Comparison of ENCODE assay signal across 9 cellular contexts in genomic region chr15:67109141-67110034, GRCh38. TPM values are rescaled to one million over a fixed set of nuclear protein-coding genes. Genes with fewer than 3 reads are reported as not detected.
DNase-seq lines count a peak whose midpoint lies in the region; ATAC-seq and TF ChIP-seq lines count a peak whose summit lies in the region.
"Had no signal": no experiment of that assay in that cellular context is flagged by ENCODE, and none has a peak within 500 bp of the region (broad histone marks: within the 10 kb centered on the region; RNA-seq: fewer than 3 reads in every experiment).

No MANE protein-coding gene starts in this region.

- no peaks in the 10 kb centered on the region for H3K9me3 ChIP-seq in ascending aorta
- no peaks in the 10 kb centered on the region for H3K9me3 ChIP-seq in lung (ENCODE audit: control insufficient read depth in 2 of 2, insufficient read depth in 1 of 2, low read length in 1 of 2)
- no peaks in the 10 kb centered on the region for H3K9me3 ChIP-seq in aorta (ENCODE audit: control insufficient read depth, low read length)

- no peak for TF ChIP-seq CTCF in ascending aorta (IDR thresholded peaks at IDR 0.05)
- TF ChIP-seq CTCF in lung (IDR thresholded peaks at IDR 0.05; ENCODE audit: control extremely low read depth, extremely low read depth), result no peak

- H3K4me1 ChIP-seq in ascending aorta (peaks cover 19 to 54% of the 10 kb centered on the region in 2 donors), lung (ENCODE audit: control insufficient read depth in 2 of 2, insufficient read depth in 2 of 2, low read length in 2 of 2) (peaks cover 32 to 38% of the 10 kb centered on the region in 2 donors), aorta (ENCODE audit: control insufficient read depth in 1 of 2, insufficient read depth in 2 of 2, low read length in 2 of 2) (peaks cover 8 to 9% of the 10 kb centered on the region in 2 donors)

- H3K27me3 Mint-ChIP-seq in stimulated activated naive CD8-positive, alpha-beta T cell treated with anti-CD3 and anti-CD28 coated beads, Interleukin-15, amount 100 ng/mL, for 72 hours, result no peaks in the 10 kb centered on the region
- H3K27me3 Mint-ChIP-seq: brain had no signal

- H3K36me3 ChIP-seq in ascending aorta (no peaks in the 10 kb centered on the region), lung (ENCODE audit: control insufficient read depth in 2 of 2, insufficient read depth in 2 of 2, low read length in 2 of 2) (no peaks in the 10 kb centered on the region), aorta (ENCODE audit: control insufficient read depth in 1 of 2, insufficient read depth in 2 of 2, low read length in 1 of 2) (no peaks in the 10 kb centered on the region)

- peaks cover 0 to 10% of the 10 kb centered on the region in 2 donors for H3K9me3 Mint-ChIP-seq in stimulated activated naive CD8-positive, alpha-beta T cell treated with anti-CD3 and anti-CD28 coated beads, Interleukin-15, amount 100 ng/mL, for 72 hours

- H3K27ac ChIP-seq in ascending aorta (peak overlapping the region; percentile 4 to 37), lung (ENCODE audit: low read depth in 1 of 2, low read length in 1 of 2) (peak overlapping the region; percentile 42 to 73), aorta (ENCODE audit: low read depth in 1 of 2, low read length in 2 of 2) (no peak overlapping the region)

- peaks cover 47% of the 10 kb centered on the region for H3K4me1 Mint-ChIP-seq in stimulated activated naive CD8-positive, alpha-beta T cell treated with anti-CD3 and anti-CD28 coated beads, Interleukin-15, amount 100 ng/mL, for 72 hours

- H3K4me3 ChIP-seq in ascending aorta (no peak overlapping the region), lung (no peak overlapping the region), aorta (ENCODE audit: low read length in 2 of 2) (no peak overlapping the region)

- intact Hi-C loops in ascending aorta (cut with DNase I) (loop anchor here (5.0 kb wide), 3 partner anchors 42 to 227 kb away; partner anchors contain the start of gene SMAD3), aorta (cut with DNase I) (loop anchor here (5.0 kb wide), 2 partner anchors 38 to 42 kb away; partner anchors contain the start of gene SMAD3 (in 2 of the 2))

- 49 to 53% methylated on average over 18 of the region's 18 CpGs for WGBS in lung, 2 donors
- WGBS in aorta, 2 donors, result 32 to 44% methylated on average over 18 of the region's 18 CpGs

- DNase-seq in stimulated activated naive CD8-positive, alpha-beta T cell treated with anti-CD3 and anti-CD28 coated beads, Interleukin-15, Interleukin-2, amounts not matched to agents 100 U/mL and 50 U/mL, for 24 hours, result peak; percentile 52
- DNase-seq in stimulated activated naive CD8-positive, alpha-beta T cell treated with anti-CD3 and anti-CD28 coated beads, Interleukin-15, amount 100 ng/mL, for 72 hours, result no peak
- peak; percentile 89 for DNase-seq in HK-2 (ENCODE audit: unreplicated experiment)
- peak; percentile 47 to 85 for DNase-seq in ascending aorta (ENCODE audit: low spot score in 2 of 2)
- DNase-seq in lung (ENCODE audit: low spot score), result no peak
- peak; percentile 88 to 91 for DNase-seq in aorta
- no peak for DNase-seq in NCI-H2227 (lab: John Stamatoyannopoulos, UW; ENCODE audit: unreplicated experiment)
- DNase-seq in COLO668 (lab: John Stamatoyannopoulos, UW; ENCODE audit: unreplicated experiment), result no peak

- H3K27me3 ChIP-seq in ascending aorta, result no peaks in the 10 kb centered on the region
- no peaks in the 10 kb centered on the region for H3K27me3 ChIP-seq in lung (ENCODE audit: control insufficient read depth, insufficient read depth)
- no peaks in the 10 kb centered on the region for H3K27me3 ChIP-seq in aorta (ENCODE audit: control insufficient read depth in 1 of 2, insufficient read depth in 2 of 2, low read length in 1 of 2)

- H3K27ac Mint-ChIP-seq in stimulated activated naive CD8-positive, alpha-beta T cell treated with anti-CD3 and anti-CD28 coated beads, Interleukin-15, amount 100 ng/mL, for 72 hours, result peak overlapping the region in 1 of 2 donors; percentile 24

- peak; percentile 66 for ATAC-seq in stimulated activated naive CD8-positive, alpha-beta T cell treated with anti-CD3 and anti-CD28 coated beads, Interleukin-15, Interleukin-2, amounts not matched to agents 100 U/mL and 50 U/mL, for 24 hours
- ATAC-seq in stimulated activated naive CD8-positive, alpha-beta T cell treated with anti-CD3 and anti-CD28 coated beads, Interleukin-15, amount 100 ng/mL, for 72 hours, result no peak
- ATAC-seq in lung (ENCODE audit: insufficient read depth, low FRiP score) (no peak), aorta (ENCODE audit: low FRiP score) (peak; percentile 75)

- H3K4me3 Mint-ChIP-seq in stimulated activated naive CD8-positive, alpha-beta T cell treated with anti-CD3 and anti-CD28 coated beads, Interleukin-15, amount 100 ng/mL, for 72 hours, result no peak overlapping the region
- H3K4me3 Mint-ChIP-seq: brain had no signal

RNA-seq across cellular contexts. Expression of gene SMAD3, which starts 44.0 kb away (rescaled TPM):
- total RNA-seq in ascending aorta, result 89.3 TPM
- total RNA-seq in lung, result 10 to 100 TPM; 32.8 to 41.6 TPM
- 10 to 100 TPM; 10.9 to 14.1 TPM for polyA plus RNA-seq in lung
- total RNA-seq in aorta, result 10 to 100 TPM; 65.9 to 90.8 TPM
- polyA plus RNA-seq in aorta, result 10 to 100 TPM in 1 of 2 donors, 1 to 10 TPM in 1; 7.1 to 44.1 TPM

Comparison
In these comparisons a context has a peak if more than half of its experiments do, and no peak if none do; other contexts are left out.
1. ATAC-seq: peak in stimulated activated naive CD8-positive, alpha-beta T cell treated with anti-CD3 and anti-CD28 coated beads, Interleukin-15, Interleukin-2, amounts not matched to agents 100 U/mL and 50 U/mL, for 24 hours (single experiment) and aorta (single experiment); none in stimulated activated naive CD8-positive, alpha-beta T cell treated with anti-CD3 and anti-CD28 coated beads, Interleukin-15, amount 100 ng/mL, for 72 hours (single experiment) and lung (single experiment).
2. DNase-seq: peak in stimulated activated naive CD8-positive, alpha-beta T cell treated with anti-CD3 and anti-CD28 coated beads, Interleukin-15, Interleukin-2, amounts not matched to agents 100 U/mL and 50 U/mL, for 24 hours (single experiment), HK-2 (single experiment), ascending aorta (2 of 2) and aorta (2 of 2); none in stimulated activated naive CD8-positive, alpha-beta T cell treated with anti-CD3 and anti-CD28 coated beads, Interleukin-15, amount 100 ng/mL, for 72 hours (0 of 2), lung (single experiment), NCI-H2227 (single experiment) and COLO668 (single experiment).
3. H3K27ac ChIP-seq: peak in ascending aorta (2 of 2) and lung (2 of 2); none in aorta (0 of 2).